Comparison of ENCODE assay signal across 8 cellular contexts in the genomic region with DNA sequence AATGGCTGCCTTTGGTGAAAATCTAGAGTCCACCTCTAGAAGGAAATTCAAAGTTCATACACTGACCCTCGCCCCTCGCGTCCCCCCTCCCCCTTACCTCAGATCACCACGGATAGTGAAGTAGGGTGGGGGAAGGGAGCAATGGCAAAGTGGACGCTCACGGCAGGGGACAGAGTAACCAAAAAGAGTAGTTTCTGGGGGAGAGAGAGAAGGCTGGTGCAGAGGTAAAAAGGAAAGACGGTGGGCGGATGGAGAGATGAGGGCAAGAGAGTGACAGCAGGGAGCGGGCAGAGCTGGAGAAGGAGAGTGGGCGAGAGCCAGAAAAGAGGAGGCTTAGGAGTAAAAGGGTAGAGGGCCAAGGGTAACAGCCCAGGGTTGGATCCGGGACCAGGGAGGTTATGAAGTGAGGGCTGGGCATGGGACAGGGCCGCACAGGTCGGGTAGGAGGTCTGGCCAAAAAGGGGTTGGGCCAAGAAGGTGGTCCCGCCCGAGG. TPM values are rescaled to one million over a fixed set of nuclear protein-coding genes. Genes with fewer than 3 reads are reported as not detected.
DNase-seq lines count a peak whose midpoint lies in the region; ATAC-seq and TF ChIP-seq lines count a peak whose summit lies in the region.

No MANE protein-coding gene starts in this region.

- no peak for TF ChIP-seq CTCF in breast epithelium (IDR thresholded peaks at IDR 0.05)
- TF ChIP-seq CTCF in right lobe of liver (IDR thresholded peaks at IDR 0.05), result no peak
- TF ChIP-seq CTCF in type B pancreatic cell (conservative IDR thresholded peaks at IDR 0.05), result no peak

- 0% methylated on average over 13 of the region's 15 CpGs for WGBS in right lobe of liver (ENCODE audit: insufficient coverage, low coverage, low lambda C conversion rate, missing lambda C conversion rate)

- H3K36me3 Mint-ChIP-seq in type B pancreatic cell, result no peaks in the 10 kb centered on the region

- no peaks in the 10 kb centered on the region for H3K27me3 ChIP-seq in breast epithelium
- H3K27me3 ChIP-seq in right lobe of liver, result no peaks in the 10 kb centered on the region

- H3K9me3 Mint-ChIP-seq in type B pancreatic cell, result no peaks in the 10 kb centered on the region

- peak overlapping the region; percentile 97 for H3K27ac Mint-ChIP-seq in type B pancreatic cell

- ATAC-seq in GM19328 (IDR thresholded peaks at IDR 0.05; ENCODE audit: unreplicated experiment), result peak; percentile 7
- ATAC-seq in HG03520 (IDR thresholded peaks at IDR 0.05; ENCODE audit: unreplicated experiment), result peak; percentile 7
- peak; percentile 11 to 48 (median 34) for ATAC-seq in right lobe of liver
- ATAC-seq in GM19397 (IDR thresholded peaks at IDR 0.05; ENCODE audit: unreplicated experiment), result no peak

- H3K4me1 ChIP-seq in breast epithelium (peaks cover 0 to 5% of the 10 kb centered on the region in 2 donors), right lobe of liver (peaks cover 0 to 42% (median 10%) of the 10 kb centered on the region in 4 donors)

- no peaks in the 10 kb centered on the region for H3K27me3 Mint-ChIP-seq in type B pancreatic cell

- no peak for TF ChIP-seq POLR2A in breast epithelium (IDR thresholded peaks at IDR 0.05)
- TF ChIP-seq POLR2A in right lobe of liver (IDR thresholded peaks at IDR 0.05), result no peak

- DNase-seq in breast epithelium (ENCODE audit: low spot score in 2 of 2), result peak in 1 of 2 donors; percentile 20
- DNase-seq in right lobe of liver, result peak in 1 of 3 donors; percentile 56
- no peak for DNase-seq in type B pancreatic cell (ENCODE audit: extremely low spot score, unreplicated experiment)
- no peak for DNase-seq in NCI-H2081 (lab: John Stamatoyannopoulos, UW)
- no peak for DNase-seq in D341Med (ENCODE audit: low spot score)

- intact Hi-C loops in breast epithelium (cut with DNase I; ENCODE audit: low total_unique reads) (no loop called here), right lobe of liver (cut with DNase I) (no loop called here)

- H3K9me3 ChIP-seq in breast epithelium (no peaks in the 10 kb centered on the region), right lobe of liver (no peaks in the 10 kb centered on the region)

- H3K36me3 ChIP-seq in breast epithelium (no peaks in the 10 kb centered on the region), right lobe of liver (no peaks in the 10 kb centered on the region)

- H3K4me3 Mint-ChIP-seq in type B pancreatic cell, result peak overlapping the region; percentile 99

- H3K27ac ChIP-seq in breast epithelium (peak overlapping the region; percentile 89 to 95), right lobe of liver (peak overlapping the region; percentile 72 to 99 (median 93))

- peaks cover 23% of the 10 kb centered on the region for H3K4me1 Mint-ChIP-seq in type B pancreatic cell (ENCODE audit: unreplicated experiment)

- H3K4me3 ChIP-seq in breast epithelium (peak overlapping the region; percentile 77 to 89 (median 85)), right lobe of liver (peak overlapping the region; percentile 80 to 93 (median 81))

RNA-seq across cellular contexts. Expression of a gene that starts 0.4 kb away (rescaled TPM):
- total RNA-seq in breast epithelium, result 10 to 100 TPM; 26.9 to 78.9 (median 40.7) TPM
- total RNA-seq in right lobe of liver, result 100 to 1,000 TPM in 5 of 6 experiments, 10 to 100 TPM in 1; 99.1 to 449 (median 221) TPM
- total RNA-seq in type B pancreatic cell (ENCODE audit: low replicate concordance), result 28.2 and 67.2 TPM in 2 replicates

RNA-seq across cellular contexts. Expression of a gene that starts 0.9 kb away (rescaled TPM):
- total RNA-seq in breast epithelium (10 to 100 TPM; 11.1 to 13.0 (median 11.4) TPM), right lobe of liver (10 to 100 TPM in 1 of 6 experiments, 1 to 10 TPM in 5; 2.3 to 59.5 (median 4.8) TPM), type B pancreatic cell (ENCODE audit: low replicate concordance) (6.9 and 15.1 TPM in 2 replicates)
